In the genomic region with DNA sequence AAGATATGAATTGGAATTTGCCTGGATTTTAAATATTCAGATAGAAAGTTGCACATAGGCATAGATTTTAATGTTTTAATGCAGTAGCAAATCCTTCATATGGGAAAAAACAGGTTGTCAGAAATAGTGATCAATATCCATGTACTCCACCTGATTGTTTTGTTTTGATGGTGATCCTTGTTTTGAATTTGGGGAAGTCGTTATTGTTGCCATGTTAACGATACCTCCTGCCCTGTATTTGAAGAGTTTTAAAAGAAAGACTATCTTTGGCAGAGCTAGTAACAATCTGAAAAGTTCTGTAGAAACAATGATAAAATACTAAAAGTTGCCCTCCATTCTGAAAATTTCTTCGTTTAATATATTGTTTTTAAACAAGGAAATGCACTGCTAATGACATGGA, we compare ENCODE assay signal across 9 cellular contexts. TPM values are rescaled to one million over a fixed set of nuclear protein-coding genes. Genes with fewer than 3 reads are reported as not detected.
DNase-seq lines count a peak whose midpoint lies in the region; ATAC-seq, FAIRE-seq and TF ChIP-seq lines count a peak whose summit lies in the region.
"Had no signal": no experiment of that assay in that cellular context is flagged by ENCODE, and none has a peak within 500 bp of the region (broad histone marks: within the 10 kb centered on the region; RNA-seq: fewer than 3 reads in every experiment).

No MANE protein-coding gene starts in this region.

- DNase-seq in GM18507 (ENCODE audit: extremely low spot score, insufficient read length, low read depth) (no peak), RWPE2 (ENCODE audit: low spot score) (no peak), epithelial cell of proximal tubule (ENCODE audit: low read depth) (no peak), retinal pigment epithelial cell (ENCODE audit: low read depth) (no peak), COLO829 (ENCODE audit: low spot score) (no peak), NCI-H1105 treated with DMSO at 0.1 percent for 48 hours (lab: John Stamatoyannopoulos, UW) (no peak), GM19240 (ENCODE audit: insufficient read length, low spot score) (no peak)

- no peaks in the 10 kb centered on the region for H3K36me3 ChIP-seq in RWPE2 (ENCODE audit: low read depth)

- FAIRE-seq in GM18507 (lab: Jason Lieb, UNC), result peak; percentile 15
- FAIRE-seq: islet of Langerhans had no signal

- H3K4me3 ChIP-seq in RWPE2 (ENCODE audit: severe bottlenecking) (peak overlapping the region; percentile 90), epithelial cell of proximal tubule (ENCODE audit: low read depth, low read length) (peak overlapping the region; percentile 94), retinal pigment epithelial cell (ENCODE audit: low read length) (peak overlapping the region; percentile 91)

- peaks cover 14% of the 10 kb centered on the region for H3K4me1 ChIP-seq in RWPE2 (ENCODE audit: insufficient read depth, poor library complexity, severe bottlenecking)

- no peaks in the 10 kb centered on the region for H3K9me3 ChIP-seq in RWPE2 (ENCODE audit: severe bottlenecking)

- ATAC-seq in RWPE2 (ENCODE audit: low read depth) (no peak), HG03039 (IDR thresholded peaks at IDR 0.05; ENCODE audit: unreplicated experiment) (no peak)

- no peaks in the 10 kb centered on the region for H3K27me3 ChIP-seq in RWPE2 (ENCODE audit: insufficient read depth, poor library complexity, severe bottlenecking)

- TF ChIP-seq CTCF in RWPE2 (IDR thresholded peaks at IDR 0.05; ENCODE audit: poor library complexity, severe bottlenecking) (no peak), epithelial cell of proximal tubule (conservative IDR thresholded peaks at IDR 0.05; ENCODE audit: low read depth, low read length) (no peak), retinal pigment epithelial cell (conservative IDR thresholded peaks at IDR 0.05; ENCODE audit: low read depth, low read length) (no peak)

- H3K27ac ChIP-seq in RWPE2 (ENCODE audit: poor library complexity, severe bottlenecking), result peak overlapping the region; percentile 65

RNA-seq across cellular contexts. Expression of a gene that starts 1.1 kb away (rescaled TPM):
- total RNA-seq in epithelial cell of proximal tubule, result 15.8 and 26.4 TPM in 2 replicates
